1 cellular context compared by ENCODE assay signal in genomic region chr4:25160714-25161598, GRCh38.
TF ChIP-seq lines count a peak whose summit lies in the region.

No MANE protein-coding gene starts in this region.

TF ChIP-seq in HepG2, 621 proteins besides CTCF, POLR2A, EP300 and RAD21 (continued from another document):
- peak; percentile 46; the same call in 1 of the 2 replicates for TF ChIP-seq ZNF790 (CRISPR knock-in tag; IDR thresholded peaks at IDR 0.05; ENCODE audit: borderline replicate concordance)
TF ChIP-seq in HepG2: peak in this region for 29.
